In the genomic region with DNA sequence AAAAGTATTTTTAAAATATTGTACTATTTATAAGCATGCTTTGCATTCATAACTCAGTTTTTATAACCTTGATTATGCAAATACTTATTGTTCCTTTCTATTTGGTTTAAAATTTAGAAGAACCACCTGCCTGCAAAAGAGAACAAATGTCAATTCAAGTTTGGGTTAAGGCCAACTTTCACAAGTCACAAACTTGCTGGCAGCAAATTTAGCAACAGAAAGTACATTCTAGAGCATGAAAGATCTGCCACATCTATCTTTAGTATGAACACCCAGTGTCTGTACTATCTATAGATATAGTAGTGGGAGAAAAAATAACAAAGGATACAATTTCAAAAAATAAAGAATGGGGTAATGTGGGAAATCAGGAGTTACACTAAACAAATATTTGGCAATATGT, we compare ENCODE assay signal across 20 cellular contexts.
DNase-seq lines count a peak whose midpoint lies in the region; ATAC-seq and FAIRE-seq lines count a peak whose summit lies in the region.
"Had no signal": no experiment of that assay in that cellular context is flagged by ENCODE, and none has a peak within 500 bp of the region (broad histone marks: within the 10 kb centered on the region; RNA-seq: fewer than 3 reads in every experiment).

No MANE protein-coding gene starts in this region.

- DNase-seq in RPMI8226 = peak; percentile 62
- no peak for DNase-seq in SKM-1 (lab: John Stamatoyannopoulos, UW; ENCODE audit: unreplicated experiment)
- no peak for DNase-seq in activated CD4-positive, alpha-beta T cell treated with anti-CD3 and anti-CD28 coated beads, Interleukin-2, amount 50 U/mL, for 1 hour
- no peak for DNase-seq in stimulated activated CD4-positive, alpha-beta T cell treated with anti-CD3 and anti-CD28 coated beads, Interleukin-4, amount 100 ng/mL, for 1 hour
- no peak for DNase-seq in urothelium cell line (ENCODE audit: low spot score)
- DNase-seq: activated CD4-positive, alpha-beta T cell treated with anti-CD3 and anti-CD28 coated beads, Interleukin-2, amount 10 ng/mL, durations not matched to agents 24 days and 14 days; activated gamma-delta T cell treated with Interleukin-2 at 50 U/mL for 16 hours; dorsolateral prefrontal cortex; gastrocnemius medialis; left cardiac atrium; NCI-H1092; posterior cingulate gyrus; stimulated activated CD4-positive, alpha-beta T cell treated with anti-CD3 and anti-CD28 coated beads, Interleukin-4, amount 100 ng/mL, for 24 hours; uterus had no signal

- no peak for FAIRE-seq in urothelium cell line (lab: Jason Lieb, UNC)
- FAIRE-seq: RCC 7860, TTC549 had no signal

- ATAC-seq in GM18867 (IDR thresholded peaks at IDR 0.05; ENCODE audit: unreplicated experiment) (peak; percentile 71), GM21576 (IDR thresholded peaks at IDR 0.05; ENCODE audit: unreplicated experiment) (peak; percentile 69), HG03060 (IDR thresholded peaks at IDR 0.05; ENCODE audit: low read depth, unreplicated experiment) (peak; percentile 61)
- ATAC-seq: gastrocnemius medialis; left cardiac atrium; natural killer cell treated with Interleukin-12 subunit alpha and Interleukin-12 subunit beta and Interleukin-15 and Interleukin-18, amount 100 ng/mL, for 72 hours had no signal
